Comparison of ENCODE assay signal across 22 cellular contexts in the genomic region with DNA sequence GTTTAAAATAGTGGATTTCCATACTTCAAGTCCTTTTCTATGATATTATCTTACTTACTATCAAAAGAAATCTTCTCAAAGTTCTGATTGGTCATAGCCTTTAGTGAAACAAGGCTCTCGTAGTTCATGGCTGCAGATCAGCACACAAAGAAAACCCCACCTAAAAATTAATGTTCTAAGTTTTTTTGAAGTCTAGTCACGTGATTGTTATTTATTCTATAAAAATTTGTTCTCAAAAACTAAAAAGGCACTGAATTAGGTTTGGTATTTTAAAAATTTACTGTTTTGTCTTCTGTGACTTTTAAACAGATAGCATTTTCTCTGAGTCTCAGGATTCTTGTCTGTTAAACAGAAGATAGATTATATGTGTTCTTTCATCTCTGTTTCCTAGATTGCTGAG.
DNase-seq lines count a peak whose midpoint lies in the region; ATAC-seq, FAIRE-seq and TF ChIP-seq lines count a peak whose summit lies in the region.
"Had no signal": no experiment of that assay in that cellular context is flagged by ENCODE, and none has a peak within 500 bp of the region (broad histone marks: within the 10 kb centered on the region; RNA-seq: fewer than 3 reads in every experiment).

No MANE protein-coding gene starts in this region.

- H3K9ac ChIP-seq in GM12878 (ENCODE audit: control insufficient read depth, insufficient read depth, low read length), result no peak overlapping the region
- H3K9ac ChIP-seq: BLaER1 had no signal

- intact Hi-C loops in GM12878 (cut with micrococcal nuclease; ENCODE audit: unreplicated experiment), result no loop called here

- no peak overlapping the region for H3K27ac ChIP-seq in GM12878 (ENCODE audit: control insufficient read depth, insufficient read depth)
- H3K27ac ChIP-seq: BLaER1 had no signal

- in situ Hi-C loops in GM12878 (cut with MboI), result no loop called here

- H4K20me1 ChIP-seq in GM12878 (ENCODE audit: control insufficient read depth, insufficient read depth), result no peaks in the 10 kb centered on the region
- H4K20me1 ChIP-seq: BLaER1 had no signal

- 0% methylated on average over 2 of the region's 2 CpGs for WGBS in GM12878 (ENCODE audit: insufficient coverage, insufficient replicate concordance, low lambda C conversion rate, missing lambda C conversion rate)

- CTCF ChIA-PET in GM12878 (lab: Yijun Ruan, JAX), result no interaction called here

- no peaks in the 10 kb centered on the region for H3K36me3 ChIP-seq in GM12878 (ENCODE audit: control insufficient read depth in 2 of 2, insufficient read depth in 2 of 2, low read length in 1 of 2)
- H3K36me3 ChIP-seq: BE2C, BLaER1 had no signal

- TF ChIP-seq RAD21 in GM12878 (IDR thresholded peaks at IDR 0.05; ENCODE audit: insufficient read depth, low read depth, low read length), result no peak

- no TSS peak for BruUV-seq in GM12878 (replicated peaks; lab: Mats Ljungman, UMichigan)

- no peak overlapping the region for H3K4me2 ChIP-seq in GM12878 (ENCODE audit: control insufficient read depth, insufficient read depth)
- H3K4me2 ChIP-seq: BLaER1 had no signal

- no peak for ATAC-seq in GM12878
- no peak for ATAC-seq in HG02642 (IDR thresholded peaks at IDR 0.05; ENCODE audit: poor library complexity, unreplicated experiment)

- no peaks in the 10 kb centered on the region for H3K9me3 ChIP-seq in GM12878 (replicated peaks; ENCODE audit: control insufficient read depth, insufficient read depth, low read length)
- H3K9me3 ChIP-seq: BE2C, BLaER1 had no signal

- no peak for TF ChIP-seq CTCF in GM12878 (IDR thresholded peaks at IDR 0.05 in 2 of 3, conservative IDR thresholded peaks at IDR 0.05 in 1 of 3; ENCODE audit: control insufficient read depth in 2 of 3, extremely low read depth in 1 of 3, insufficient read depth in 1 of 3, low read depth in 3 of 3, low read length in 3 of 3)

- RAD21 ChIA-PET in GM12878 (lab: Charles Lee; ENCODE audit: unreplicated experiment), result no interaction called here

- no peak overlapping the region for H3K4me3 ChIP-seq in GM12878
- H3K4me3 ChIP-seq: BLaER1 had no signal

- no peak for TF ChIP-seq POLR2A in GM12878 (IDR thresholded peaks at IDR 0.05; ENCODE audit: low read depth, low read length)

- TF ChIP-seq EP300 in GM12878 (IDR thresholded peaks at IDR 0.05; ENCODE audit: borderline replicate concordance in 1 of 2, control insufficient read depth in 1 of 2, low read depth in 2 of 2, low read length in 2 of 2), result no peak

- no peak for FAIRE-seq in GM12878 (lab: Jason Lieb, UNC)
- FAIRE-seq in endometrium (lab: Jason Lieb, UNC), result peak; percentile 55
- FAIRE-seq: GM12891, GM19239 had no signal

- no peaks in the 10 kb centered on the region for H3K27me3 ChIP-seq in GM12878 (replicated peaks in 1 of 2; ENCODE audit: control insufficient read depth in 2 of 2, insufficient read depth in 2 of 2, low read length in 1 of 2)
- H3K27me3 ChIP-seq: BE2C, BLaER1 had no signal

- SMC1A ChIA-PET in GM12878 (lab: Charles Lee; ENCODE audit: uncharacterized antibody, unreplicated experiment), result interaction anchor here (0.8 to 6.9 kb wide), 5 partner anchors 8 to 46 kb away, joined by 3 to 39 read pairs (median 11); no protein-coding TSS in a partner anchor

- no peaks in the 10 kb centered on the region for H3K4me1 ChIP-seq in GM12878 (ENCODE audit: control insufficient read depth, insufficient read depth, low read length)
- H3K4me1 ChIP-seq: BE2C, BLaER1 had no signal

- H3K79me2 ChIP-seq in GM12878 (ENCODE audit: control insufficient read depth, insufficient read depth, low read length), result no peaks in the 10 kb centered on the region

- no peak overlapping the region for H2AFZ ChIP-seq in GM12878 (ENCODE audit: control insufficient read depth, low read depth, low read length)

- POLR2A ChIA-PET in GM12878 (lab: Charles Lee), result no interaction called here

- DNase-seq in NCI-H69 (lab: John Stamatoyannopoulos, UW), result peak; percentile 13
- DNase-seq in GM12878 (ENCODE audit: low read depth, low spot score), result no peak
- no peak for DNase-seq in NCI-H2196 (lab: John Stamatoyannopoulos, UW; ENCODE audit: unreplicated experiment)
- DNase-seq: 8988T; ACHN; BE2C; C1 segment of cervical spinal cord; CD4-positive, alpha-beta memory T cell; CD4-positive, CD25-positive, alpha-beta regulatory T cell; CD8-positive, alpha-beta memory T cell; COR-L47; DMS 273 treated with DMSO at 0.1 percent for 48 hours; DMS153; DMS79; DND-41; EL; GDM1 had no signal

TF ChIP-seq in GM12878, 131 proteins besides CTCF, POLR2A, EP300 and RAD21:
- TF ChIP-seq RAD51 (IDR thresholded peaks at IDR 0.05) (peak; percentile 64; the same call in 1 of the 2 replicates), NR2C2 (IDR thresholded peaks at IDR 0.05; ENCODE audit: borderline replicate concordance, control insufficient read depth, insufficient read length, low read depth) (no peak)
